Comparison of ENCODE assay signal across 8 cellular contexts in the genomic region with DNA sequence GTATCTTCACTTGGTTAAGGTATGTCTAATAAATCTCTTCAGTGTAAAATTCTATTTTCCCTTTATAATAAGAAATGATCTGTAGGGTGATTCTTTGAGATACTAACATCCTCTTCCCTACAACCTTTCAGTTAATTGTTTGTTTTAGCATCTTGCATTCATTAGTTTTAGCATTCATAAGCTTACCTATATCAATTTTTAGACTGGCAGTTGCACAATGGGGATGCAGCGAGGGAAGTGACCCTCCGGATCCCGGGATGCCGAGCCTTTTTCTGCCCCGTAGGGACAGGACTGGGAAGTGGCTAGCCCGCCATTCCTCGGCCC. TPM values are rescaled to one million over a fixed set of nuclear protein-coding genes. Genes with fewer than 3 reads are reported as not detected.
DNase-seq lines count a peak whose midpoint lies in the region; ATAC-seq and TF ChIP-seq lines count a peak whose summit lies in the region.

No MANE protein-coding gene starts in this region.

- no peak for TF ChIP-seq CTCF in astrocyte of the cerebellum (IDR thresholded peaks at IDR 0.05; ENCODE audit: low read depth, low read length, missing control alignments)
- no peak for TF ChIP-seq CTCF in right lobe of liver (IDR thresholded peaks at IDR 0.05)
- no peak for TF ChIP-seq CTCF in thoracic aorta (IDR thresholded peaks at IDR 0.05)

- H3K27ac ChIP-seq in right lobe of liver (peak overlapping the region; percentile 48 to 90 (median 84)), thoracic aorta (peak overlapping the region; percentile 64 to 76)

- H3K9me3 Mint-ChIP-seq in activated CD4-positive, alpha-beta T cell treated with anti-CD3 and anti-CD28 coated beads, Interleukin-2, amount 10 ng/mL, durations not matched to agents 7 days and 5 days = no peaks in the 10 kb centered on the region

- peak overlapping the region; percentile 98 for H3K4me3 Mint-ChIP-seq in activated CD4-positive, alpha-beta T cell treated with anti-CD3 and anti-CD28 coated beads, Interleukin-2, amount 10 ng/mL, durations not matched to agents 7 days and 5 days

- H3K9me3 ChIP-seq in right lobe of liver (no peaks in the 10 kb centered on the region), thoracic aorta (no peaks in the 10 kb centered on the region)

- no peak for ATAC-seq in right lobe of liver
- no peak for ATAC-seq in thoracic aorta (ENCODE audit: insufficient number of reproducible peaks, low FRiP score, low read depth)
- ATAC-seq in HG03439 (IDR thresholded peaks at IDR 0.05; ENCODE audit: unreplicated experiment) = no peak
- no peak for ATAC-seq in GM19467 (IDR thresholded peaks at IDR 0.05; ENCODE audit: unreplicated experiment)

- H3K4me3 ChIP-seq in astrocyte of the cerebellum (ENCODE audit: low read depth, low read length) (peak overlapping the region; percentile 66), right lobe of liver (peak overlapping the region; percentile 52 to 68 (median 64)), thoracic aorta (peak overlapping the region; percentile 76)

- H3K27me3 Mint-ChIP-seq in activated CD4-positive, alpha-beta T cell treated with anti-CD3 and anti-CD28 coated beads, Interleukin-2, amount 10 ng/mL, durations not matched to agents 7 days and 5 days = no peaks in the 10 kb centered on the region

- in situ Hi-C loops in astrocyte of the cerebellum (cut with HindIII; ENCODE audit: low sequenced_read_pairs) = no loop called here

- H3K36me3 ChIP-seq in right lobe of liver = no peaks in the 10 kb centered on the region
- H3K36me3 ChIP-seq in thoracic aorta = no peaks in the 10 kb centered on the region

- intact Hi-C loops in right lobe of liver (cut with DNase I) = no loop called here

- TF ChIP-seq POLR2A in right lobe of liver (IDR thresholded peaks at IDR 0.05) = no peak

- peaks cover 44% of the 10 kb centered on the region for H3K4me1 Mint-ChIP-seq in activated CD4-positive, alpha-beta T cell treated with anti-CD3 and anti-CD28 coated beads, Interleukin-2, amount 10 ng/mL, durations not matched to agents 7 days and 5 days

- POLR2A ChIA-PET in activated CD4-positive, alpha-beta T cell treated with anti-CD3 and anti-CD28 coated beads, Interleukin-2, amount 10 ng/mL, durations not matched to agents 7 days and 5 days (lab: Charles Lee) = interaction anchor here (0.5 to 1.6 kb wide), 4 partner anchors 57 to 287 kb away, joined by 5 to 10 read pairs (median 8); partner anchors contain the start of gene IFIT5

- CTCF ChIA-PET in activated CD4-positive, alpha-beta T cell treated with anti-CD3 and anti-CD28 coated beads, Interleukin-2, amount 10 ng/mL, durations not matched to agents 7 days and 5 days (lab: Charles Lee) = interaction anchor here (0.7 to 0.9 kb wide), 2 partner anchors 9 to 40 kb away, joined by 3 to 4 read pairs; no protein-coding TSS in a partner anchor

- H3K27me3 ChIP-seq in right lobe of liver = no peaks in the 10 kb centered on the region
- no peaks in the 10 kb centered on the region for H3K27me3 ChIP-seq in thoracic aorta (replicated peaks; ENCODE audit: insufficient read depth)

- H3K27ac Mint-ChIP-seq in activated CD4-positive, alpha-beta T cell treated with anti-CD3 and anti-CD28 coated beads, Interleukin-2, amount 10 ng/mL, durations not matched to agents 7 days and 5 days = peak overlapping the region; percentile 99

- WGBS in right lobe of liver (ENCODE audit: insufficient coverage, low coverage, low lambda C conversion rate, missing lambda C conversion rate) = 0% methylated on average over 7 of the region's 7 CpGs

- H3K4me1 ChIP-seq in right lobe of liver (peaks cover 0 to 11% (median 6%) of the 10 kb centered on the region in 4 donors), thoracic aorta (ENCODE audit: control insufficient read depth in 1 of 2, low read depth in 2 of 2) (peaks cover 10 to 16% of the 10 kb centered on the region in 2 donors)

- no peak for DNase-seq in activated CD4-positive, alpha-beta T cell treated with anti-CD3 and anti-CD28 coated beads, Interleukin-2, amount 10 ng/mL, durations not matched to agents 7 days and 5 days
- DNase-seq in activated CD4-positive, alpha-beta T cell treated with anti-CD3 and anti-CD28 coated beads for 48 hours = no peak
- no peak for DNase-seq in astrocyte of the cerebellum (ENCODE audit: low read depth)
- no peak for DNase-seq in right lobe of liver
- DNase-seq in thoracic aorta (ENCODE audit: low spot score) = no peak
- DNase-seq in NOMO-1 treated with DMSO at 0.1 percent for 48 hours (lab: John Stamatoyannopoulos, UW; ENCODE audit: unreplicated experiment) = no peak

- peaks cover 19% of the 10 kb centered on the region for H3K36me3 Mint-ChIP-seq in activated CD4-positive, alpha-beta T cell treated with anti-CD3 and anti-CD28 coated beads, Interleukin-2, amount 10 ng/mL, durations not matched to agents 7 days and 5 days (ENCODE audit: low read depth)

RNA-seq across cellular contexts. Expression of gene KIF20B, which starts 0.5 kb away (rescaled TPM):
- 10 to 100 TPM; 66.4 to 85.7 TPM for total RNA-seq in activated CD4-positive, alpha-beta T cell treated with anti-CD3 and anti-CD28 coated beads, Interleukin-2, amount 10 ng/mL, durations not matched to agents 7 days and 5 days
- 1 to 10 TPM in 5 of 6 experiments, under 1 TPM in 1; 0.97 to 3.4 (median 1.7) TPM for total RNA-seq in right lobe of liver
- total RNA-seq in thoracic aorta = 1 to 10 TPM; 2.0 to 9.9 TPM

RNA-seq across cellular contexts. Expression of gene PANK1, which starts 55.8 kb away (rescaled TPM):
- total RNA-seq in activated CD4-positive, alpha-beta T cell treated with anti-CD3 and anti-CD28 coated beads, Interleukin-2, amount 10 ng/mL, durations not matched to agents 7 days and 5 days = 1 to 10 TPM; 6.4 to 7.1 TPM
- total RNA-seq in right lobe of liver (10 to 100 TPM; 13.3 to 71.0 (median 48.6) TPM), thoracic aorta (1 to 10 TPM in 1 of 2 donors, under 1 TPM in 1; 0.95 to 5.5 TPM)

Comparison
In these comparisons a context has a peak if more than half of its experiments do, and no peak if none do; other contexts are left out.
1. RNA of gene KIF20B, which starts 0.5 kb away (total RNA-seq): 66.4 to 85.7 TPM in activated CD4-positive, alpha-beta T cell treated with anti-CD3 and anti-CD28 coated beads, Interleukin-2, amount 10 ng/mL, durations not matched to agents 7 days and 5 days; 2.0 to 9.9 TPM in thoracic aorta and 0.97 to 3.4 TPM in right lobe of liver; every median in the first group is over 4 times any median in the second.
2. Peak in every context shown above with its lines, with median percentiles within 50 percentile points of each other: H3K4me3 ChIP-seq.